ENCODE assay signal across 27 cellular contexts in the genomic region with DNA sequence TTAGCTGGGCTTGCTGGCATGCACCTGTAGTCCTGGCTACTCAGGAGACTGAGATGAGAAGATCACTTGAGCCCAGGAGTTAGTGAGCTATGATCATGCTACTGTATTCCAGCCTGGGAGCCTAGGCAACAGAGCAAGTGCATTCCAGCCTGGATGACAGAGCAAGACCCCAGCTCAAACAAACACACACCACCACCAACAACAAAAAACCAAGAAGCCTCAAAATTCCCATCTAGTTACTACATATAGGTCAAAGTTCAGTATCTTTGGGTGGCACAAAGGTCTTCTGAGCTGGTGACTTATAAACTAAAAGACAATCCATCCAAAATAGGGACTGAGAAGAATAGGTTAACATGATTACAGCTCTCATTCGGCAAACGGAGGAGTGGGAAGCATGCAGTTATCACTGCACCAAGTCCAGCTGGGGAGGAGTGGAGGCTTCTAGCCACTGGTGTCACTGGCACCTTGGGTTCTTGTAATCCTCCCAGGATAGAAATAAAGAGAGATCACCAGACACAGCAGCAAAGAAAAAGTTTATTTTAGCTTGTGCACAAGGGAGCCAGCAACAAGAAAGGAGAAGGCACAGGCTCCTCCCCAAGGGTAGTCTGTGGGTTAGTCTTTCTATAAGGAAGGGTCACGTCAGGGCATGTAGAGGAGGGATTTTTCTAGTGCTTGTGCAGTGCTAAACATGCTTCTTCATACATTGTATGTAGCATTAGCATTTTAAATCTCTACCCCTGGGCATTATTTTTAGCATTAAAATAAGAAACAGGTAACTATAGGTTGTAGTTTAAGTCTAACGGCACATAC. TPM values are rescaled to one million over a fixed set of nuclear protein-coding genes. Genes with fewer than 3 reads are reported as not detected.
DNase-seq lines count a peak whose midpoint lies in the region; ATAC-seq and TF ChIP-seq lines count a peak whose summit lies in the region.
"Had no signal": no experiment of that assay in that cellular context is flagged by ENCODE, and none has a peak within 500 bp of the region (broad histone marks: within the 10 kb centered on the region; RNA-seq: fewer than 3 reads in every experiment).

No MANE protein-coding gene starts in this region.

- no peaks in the 10 kb centered on the region for H3K4me1 ChIP-seq in smooth muscle cell (ENCODE audit: low read depth)

- ATAC-seq in Right ventricle myocardium superior (ENCODE audit: poor library complexity) (peak; percentile 69), HG03045 (IDR thresholded peaks at IDR 0.05; ENCODE audit: unreplicated experiment) (no peak), GM19463 (IDR thresholded peaks at IDR 0.05; ENCODE audit: unreplicated experiment) (no peak)
- ATAC-seq: natural killer cell, pancreas, PC-3, WTC11 had no signal

- H3K27me3 ChIP-seq in smooth muscle cell (ENCODE audit: low read depth) = no peaks in the 10 kb centered on the region
- H3K27me3 ChIP-seq: esophagus muscularis mucosa, pancreas had no signal

- H3K27ac ChIP-seq in smooth muscle cell (ENCODE audit: low read depth) = no peak overlapping the region
- H3K27ac ChIP-seq: 22Rv1, coronary artery, esophagus muscularis mucosa, pancreas had no signal

- H2AFZ ChIP-seq in smooth muscle cell (ENCODE audit: low read depth) = peak overlapping the region; percentile 55

- TF ChIP-seq CTCF in smooth muscle cell (IDR thresholded peaks at IDR 0.05; ENCODE audit: borderline replicate concordance, insufficient read depth, poor library complexity, severe bottlenecking) = no peak

- DNase-seq in NCI-H82 (lab: John Stamatoyannopoulos, UW) (peak; percentile 25), NCI-H82 treated with DMSO at 0.1 percent for 48 hours (lab: John Stamatoyannopoulos, UW; ENCODE audit: unreplicated experiment) (no peak), Right ventricle myocardium superior (no peak), kidney tubule cell (ENCODE audit: low spot score) (peak; percentile 48), smooth muscle cell (lab: John Stamatoyannopoulos, UW; ENCODE audit: unreplicated experiment) (no peak), T-helper 9 cell (no peak)
- DNase-seq: activated naive CD4-positive, alpha-beta T cell treated with anti-CD3 and anti-CD28 coated beads for 36 hours; amniotic stem cell; CD4-positive, CD25-positive, alpha-beta regulatory T cell; DND-41; foreskin melanocyte; HFFc6; natural killer cell; NCI-H1694; pancreas; PC-3; SHP77; stimulated activated CD4-positive, alpha-beta T cell treated with anti-CD3 and anti-CD28 coated beads, Interleukin-12 subunit alpha, Interleukin-12 subunit beta, amount 100 ng/mL, for 4 hours; stimulated activated naive CD4-positive, alpha-beta T cell; SW 1271 had no signal

- H3K9ac ChIP-seq in smooth muscle cell (ENCODE audit: low read depth) = no peak overlapping the region

- no peaks in the 10 kb centered on the region for H3K36me3 ChIP-seq in smooth muscle cell (ENCODE audit: low read depth)
- H3K36me3 ChIP-seq: esophagus muscularis mucosa, pancreas had no signal

- H3K4me2 ChIP-seq in smooth muscle cell = no peak overlapping the region

- 85% methylated on average over 4 of the region's 4 CpGs for WGBS in smooth muscle cell (ENCODE audit: low lambda C conversion rate)

- intact Hi-C loops in Right ventricle myocardium superior (cut with DNase I) = no loop called here

- H3K79me2 ChIP-seq in smooth muscle cell (ENCODE audit: low read depth) = no peaks in the 10 kb centered on the region

- H3F3A ChIP-seq in smooth muscle cell (ENCODE audit: low read depth) = no peaks in the 10 kb centered on the region

- no peaks in the 10 kb centered on the region for H4K20me1 ChIP-seq in smooth muscle cell (ENCODE audit: low read depth)

- no peaks in the 10 kb centered on the region for H3K9me3 ChIP-seq in smooth muscle cell (replicated peaks; ENCODE audit: low read depth)
- H3K9me3 ChIP-seq: esophagus muscularis mucosa, pancreas had no signal

- H3K4me3 ChIP-seq in smooth muscle cell = no peak overlapping the region
- H3K4me3 ChIP-seq: coronary artery, esophagus muscularis mucosa, pancreas had no signal

RNA-seq across cellular contexts. Expression of a gene that starts 57.5 kb away (rescaled TPM):
- total RNA-seq in Right ventricle myocardium superior (0.24 TPM), smooth muscle cell (not detected in 2 replicates)
- not detected in 2 replicates for polyA plus RNA-seq in smooth muscle cell
- total RNA-seq: esophagus muscularis mucosa, lower leg skin, PC-3 had no signal
- polyA plus RNA-seq: CD4-positive, CD25-positive, alpha-beta regulatory T cell had no signal

Comparison
In these comparisons a context has a peak if more than half of its experiments do, and no peak if none do; other contexts are left out.
1. DNase-seq: peak in NCI-H82 (single experiment) and kidney tubule cell (single experiment); none in NCI-H82 treated with DMSO at 0.1 percent for 48 hours (single experiment), Right ventricle myocardium superior (single experiment), smooth muscle cell (single experiment) and T-helper 9 cell (single experiment).